Comparison of ENCODE assay signal across 10 cellular contexts in the genomic region with DNA sequence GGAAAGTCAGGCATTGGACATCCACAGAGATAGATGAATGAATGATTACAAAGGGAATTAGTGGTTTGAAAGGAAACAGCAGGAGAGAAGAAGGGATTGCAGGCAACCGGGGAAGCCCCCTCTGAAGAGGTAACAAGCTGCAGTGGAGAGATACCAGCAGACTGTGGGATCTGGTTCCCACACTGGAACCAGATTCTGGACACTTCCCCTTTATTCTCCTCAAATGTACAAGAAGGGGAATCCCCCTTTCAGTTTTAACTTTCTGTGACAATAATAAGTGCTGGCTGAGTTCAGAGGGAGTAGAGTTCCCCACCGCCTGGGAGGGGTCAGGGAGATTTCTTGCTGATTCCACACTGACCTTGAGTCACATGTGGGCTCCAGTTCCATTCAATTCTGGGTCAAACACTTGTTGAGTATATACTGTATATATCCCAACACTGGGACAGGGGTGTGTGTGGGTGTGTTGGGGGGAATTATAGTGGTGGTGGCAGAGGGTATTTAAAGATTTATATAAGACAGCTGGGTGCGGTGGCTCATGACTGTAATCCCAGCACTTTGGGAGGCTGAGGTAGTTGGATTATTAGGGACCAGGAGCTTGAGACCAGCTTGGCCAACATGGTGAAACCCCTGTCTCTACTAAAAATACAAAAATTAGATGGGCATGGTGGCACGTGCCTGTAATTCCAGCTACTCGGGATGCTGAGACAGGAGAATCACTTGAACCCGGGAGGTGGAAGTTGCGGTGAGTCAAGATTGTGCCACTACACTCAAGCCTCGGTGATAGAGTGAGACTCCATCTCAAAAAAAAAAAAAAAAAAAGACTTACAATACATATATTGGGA. TPM values are rescaled to one million over a fixed set of nuclear protein-coding genes. Genes with fewer than 3 reads are reported as not detected.
DNase-seq lines count a peak whose midpoint lies in the region; ATAC-seq lines count a peak whose summit lies in the region.
"Had no signal": no experiment of that assay in that cellular context is flagged by ENCODE, and none has a peak within 500 bp of the region (broad histone marks: within the 10 kb centered on the region; RNA-seq: fewer than 3 reads in every experiment).

No MANE protein-coding gene starts in this region.

- DNase-seq in T-helper 2 cell treated with Interferon-gamma antibody and Interleukin-4, amounts not matched to agents 5 μg/mL and 100 μg/mL, for 36 hours (ENCODE audit: low spot score): no peak
- DNase-seq in T-helper 2 cell (no peak), RPMI7951 (ENCODE audit: low read depth) (peak; percentile 55), germinal center (ENCODE audit: low spot score) (peak; percentile 52), C1 segment of cervical spinal cord (lab: John Stamatoyannopoulos, UW) (no peak), NCI-H446 treated with DMSO at 0.1 percent for 48 hours (lab: John Stamatoyannopoulos, UW) (no peak)
- DNase-seq: activated gamma-delta T cell treated with Interleukin-2 at 50 U/mL for 16 hours had no signal

- no peaks in the 10 kb centered on the region for H3K36me3 Mint-ChIP-seq in T-helper 2 cell treated with Interferon-gamma antibody and Interleukin-4, amounts not matched to agents 5 μg/mL and 100 μg/mL, for 36 hours (ENCODE audit: low read depth)

- H3K27me3 Mint-ChIP-seq in T-helper 2 cell treated with Interferon-gamma antibody and Interleukin-4, amounts not matched to agents 5 μg/mL and 100 μg/mL, for 36 hours (ENCODE audit: low read depth): no peaks in the 10 kb centered on the region

- peak overlapping the region; percentile 77 for H3K27ac Mint-ChIP-seq in T-helper 2 cell treated with Interferon-gamma antibody and Interleukin-4, amounts not matched to agents 5 μg/mL and 100 μg/mL, for 36 hours

- peak overlapping the region; percentile 39 for H3K4me3 Mint-ChIP-seq in T-helper 2 cell treated with Interferon-gamma antibody and Interleukin-4, amounts not matched to agents 5 μg/mL and 100 μg/mL, for 36 hours

- H3K9me3 Mint-ChIP-seq in T-helper 2 cell treated with Interferon-gamma antibody and Interleukin-4, amounts not matched to agents 5 μg/mL and 100 μg/mL, for 36 hours: no peaks in the 10 kb centered on the region

- peaks cover 67% of the 10 kb centered on the region for H3K4me1 Mint-ChIP-seq in T-helper 2 cell treated with Interferon-gamma antibody and Interleukin-4, amounts not matched to agents 5 μg/mL and 100 μg/mL, for 36 hours (ENCODE audit: low read depth)

- no peak for ATAC-seq in GM19395 (IDR thresholded peaks at IDR 0.05; ENCODE audit: unreplicated experiment)

- H3K27ac ChIP-seq in temporal lobe (ENCODE audit: low read depth, low read length): peak overlapping the region; percentile 100
- H3K27ac ChIP-seq: pancreas had no signal

RNA-seq across cellular contexts. Expression of a gene that starts 16.5 kb away (rescaled TPM):
- total RNA-seq in RPMI7951 (2014; rRNA removed; shearing (Covaris generic)): 138 and 156 TPM in 2 replicates
- 20.4 TPM for total RNA-seq in temporal lobe

RNA-seq across cellular contexts. Expression of a gene that starts 41.2 kb away (rescaled TPM):
- total RNA-seq in RPMI7951 (2014; rRNA removed; shearing (Covaris generic)): 33.3 and 40.3 TPM in 2 replicates
- 35.9 TPM for total RNA-seq in temporal lobe

RNA-seq across cellular contexts. Expression of a gene that starts 41.5 kb away (rescaled TPM):
- total RNA-seq in RPMI7951 (2014; rRNA removed; shearing (Covaris generic)): 53.6 and 70.4 TPM in 2 replicates
- total RNA-seq in temporal lobe: 17.0 TPM

Comparison
In these comparisons a context has a peak if more than half of its experiments do, and no peak if none do; other contexts are left out.
1. DNase-seq: peak in RPMI7951 (single experiment) and germinal center (single experiment); none in T-helper 2 cell treated with Interferon-gamma antibody and Interleukin-4, amounts not matched to agents 5 μg/mL and 100 μg/mL, for 36 hours (single experiment), T-helper 2 cell (0 of 5), C1 segment of cervical spinal cord (0 of 14) and NCI-H446 treated with DMSO at 0.1 percent for 48 hours (single experiment).